ENCODE assay signal across 2 cellular contexts in the genomic region with DNA sequence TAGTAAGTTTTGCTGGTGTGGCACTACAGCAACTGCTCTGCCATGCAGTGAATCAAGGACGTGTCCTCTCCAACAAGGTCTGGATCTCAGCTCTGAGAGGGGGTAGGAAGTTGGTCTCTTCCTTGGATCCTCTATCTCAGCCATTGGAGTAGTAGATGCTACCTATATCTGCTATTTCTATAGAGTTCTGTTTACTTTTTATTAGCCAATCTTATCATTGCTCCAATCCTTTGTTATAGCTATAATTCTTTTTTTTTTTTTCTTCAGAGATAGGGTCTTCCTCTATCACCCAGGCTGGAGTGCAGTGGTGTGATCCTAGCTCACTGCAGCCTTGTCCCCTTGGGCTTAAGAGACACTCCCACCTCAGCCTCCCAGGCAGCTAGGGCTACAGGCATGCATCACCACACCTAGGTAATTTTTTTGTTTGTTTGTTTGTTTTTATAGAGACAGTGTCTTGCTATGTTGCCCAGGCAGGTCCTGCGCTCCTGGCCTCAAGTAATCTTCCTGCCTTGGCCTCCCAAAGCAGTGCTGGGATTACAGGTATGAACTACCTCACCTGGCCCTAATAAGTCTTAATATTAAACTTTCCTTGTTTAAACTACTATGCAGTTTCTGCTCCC.
TF ChIP-seq lines count a peak whose summit lies in the region.

No MANE protein-coding gene starts in this region.

TF ChIP-seq in HCT116, 20 proteins besides CTCF, POLR2A, EP300 and RAD21:
- TF ChIP-seq, protein P1, sequence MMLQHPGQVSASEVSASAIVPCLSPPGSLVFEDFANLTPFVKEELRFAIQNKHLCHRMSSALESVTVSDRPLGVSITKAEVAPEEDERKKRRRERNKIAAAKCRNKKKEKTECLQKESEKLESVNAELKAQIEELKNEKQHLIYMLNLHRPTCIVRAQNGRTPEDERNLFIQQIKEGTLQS (IDR thresholded peaks at IDR 0.05), result no peak
- TF ChIP-seq ZFX (IDR thresholded peaks at IDR 0.05), result no peak
- TF ChIP-seq SRF (IDR thresholded peaks at IDR 0.05; ENCODE audit: low read depth), result no peak
- TF ChIP-seq JUND (IDR thresholded peaks at IDR 0.05), result no peak
- TF ChIP-seq, protein P2, sequence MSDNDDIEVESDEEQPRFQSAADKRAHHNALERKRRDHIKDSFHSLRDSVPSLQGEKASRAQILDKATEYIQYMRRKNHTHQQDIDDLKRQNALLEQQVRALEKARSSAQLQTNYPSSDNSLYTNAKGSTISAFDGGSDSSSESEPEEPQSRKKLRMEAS (IDR thresholded peaks at IDR 0.05), result no peak
- no peak for TF ChIP-seq EGR1 (IDR thresholded peaks at IDR 0.05; ENCODE audit: low read depth)
- TF ChIP-seq POLR2AphosphoS5 (IDR thresholded peaks at IDR 0.05; ENCODE audit: low read depth, low read length), result no peak
- no peak for TF ChIP-seq CBX3 (IDR thresholded peaks at IDR 0.05; ENCODE audit: low read depth)
- TF ChIP-seq ZBTB33 (IDR thresholded peaks at IDR 0.05; ENCODE audit: extremely low read depth, insufficient replicate concordance, low read length), result no peak
- no peak for TF ChIP-seq SP1 (IDR thresholded peaks at IDR 0.05; ENCODE audit: low read depth)
- TF ChIP-seq YY1 (IDR thresholded peaks at IDR 0.05; ENCODE audit: extremely low read depth, insufficient replicate concordance, low read depth, low read length), result no peak
- no peak for TF ChIP-seq EZH2phosphoT487 (IDR thresholded peaks at IDR 0.05; ENCODE audit: borderline replicate concordance)
- no peak for TF ChIP-seq FOSL1 (IDR thresholded peaks at IDR 0.05; ENCODE audit: low read depth)
TF ChIP-seq in HCT116: peak in this region for 0.

TF ChIP-seq in H1, 55 proteins besides CTCF, POLR2A, EP300 and RAD21:
- no peak for TF ChIP-seq KDM1A (IDR thresholded peaks at IDR 0.05; ENCODE audit: borderline replicate concordance, low read length)
- no peak for TF ChIP-seq RXRA (IDR thresholded peaks at IDR 0.05; ENCODE audit: insufficient read depth, low read depth, low read length)
- no peak for TF ChIP-seq CBX8 (IDR thresholded peaks at IDR 0.05; ENCODE audit: borderline replicate concordance, low read depth, low read length)
- TF ChIP-seq SP2 (IDR thresholded peaks at IDR 0.05; ENCODE audit: low read length), result no peak
- TF ChIP-seq BACH1 (IDR thresholded peaks at IDR 0.05; ENCODE audit: low read length), result no peak
- no peak for TF ChIP-seq USF2 (IDR thresholded peaks at IDR 0.05; ENCODE audit: low read length)
- TF ChIP-seq, protein P1 (IDR thresholded peaks at IDR 0.05; ENCODE audit: insufficient read depth, low read depth, low read length), result no peak
- TF ChIP-seq TAF1 (IDR thresholded peaks at IDR 0.05; ENCODE audit: low read depth, low read length), result no peak
- no peak for TF ChIP-seq CHD7 (IDR thresholded peaks at IDR 0.05; ENCODE audit: insufficient replicate concordance, low read length)
- no peak for TF ChIP-seq SUZ12 (IDR thresholded peaks at IDR 0.05; ENCODE audit: low read length)
- no peak for TF ChIP-seq SIX5 (IDR thresholded peaks at IDR 0.05; ENCODE audit: low read depth, low read length)
- no peak for TF ChIP-seq KDM4A (IDR thresholded peaks at IDR 0.05; ENCODE audit: low read depth, low read length, severe bottlenecking)
- TF ChIP-seq, protein P2 (IDR thresholded peaks at IDR 0.05), result no peak
- no peak for TF ChIP-seq SRF (IDR thresholded peaks at IDR 0.05; ENCODE audit: low read depth, low read length)
- no peak for TF ChIP-seq CEBPB (IDR thresholded peaks at IDR 0.05; ENCODE audit: low read depth, low read length)
- TF ChIP-seq CHD2 (IDR thresholded peaks at IDR 0.05; ENCODE audit: low read length), result no peak
- no peak for TF ChIP-seq NANOG (IDR thresholded peaks at IDR 0.05; ENCODE audit: insufficient read depth, low read depth, low read length, poor library complexity, severe bottlenecking)
